Comparison of ENCODE assay signal across 16 cellular contexts in genomic region chr9:129901922-129902321, GRCh38.
DNase-seq lines count a peak whose midpoint lies in the region; ATAC-seq and TF ChIP-seq lines count a peak whose summit lies in the region.
"Had no signal": no experiment of that assay in that cellular context is flagged by ENCODE, and none has a peak within 500 bp of the region (broad histone marks: within the 10 kb centered on the region; RNA-seq: fewer than 3 reads in every experiment).

No MANE protein-coding gene starts in this region.

- TF ChIP-seq POLR2A in esophagus squamous epithelium (IDR thresholded peaks at IDR 0.05): no peak

- no peak overlapping the region for H3K4me3 Mint-ChIP-seq in activated naive CD4-positive, alpha-beta T cell treated with anti-CD3 and anti-CD28 coated beads for 36 hours
- no peak overlapping the region for H3K4me3 Mint-ChIP-seq in T-helper 17 cell
- no peak overlapping the region for H3K4me3 Mint-ChIP-seq in dendritic cell treated with granulocyte-macrophage colony-stimulating factor and Interleukin-4, amounts not matched to agents 40 ng/mL and 50 ng/mL, for 4 days
- H3K4me3 Mint-ChIP-seq in stimulated activated naive CD8-positive, alpha-beta T cell treated with anti-CD3 and anti-CD28 coated beads, Interleukin-15, amount 100 ng/mL, for 72 hours: no peak overlapping the region

- H3K36me3 Mint-ChIP-seq in activated naive CD4-positive, alpha-beta T cell treated with anti-CD3 and anti-CD28 coated beads for 36 hours (ENCODE audit: low read depth): peaks cover 60% of the 10 kb centered on the region
- peaks cover 12% of the 10 kb centered on the region for H3K36me3 Mint-ChIP-seq in T-helper 17 cell (ENCODE audit: low read depth)
- H3K36me3 Mint-ChIP-seq in dendritic cell treated with granulocyte-macrophage colony-stimulating factor and Interleukin-4, amounts not matched to agents 40 ng/mL and 50 ng/mL, for 4 days (ENCODE audit: low read depth): peaks cover 97% of the 10 kb centered on the region

- no peak for TF ChIP-seq CTCF in esophagus squamous epithelium (IDR thresholded peaks at IDR 0.05)

- H3K27me3 ChIP-seq in esophagus squamous epithelium: no peaks in the 10 kb centered on the region
- H3K27me3 ChIP-seq: suprapubic skin had no signal

- H3K4me1 ChIP-seq in esophagus squamous epithelium: peaks cover 0 to 17% (median 6%) of the 10 kb centered on the region in 3 donors
- H3K4me1 ChIP-seq: suprapubic skin had no signal

- no peak for DNase-seq in activated naive CD4-positive, alpha-beta T cell treated with anti-CD3 and anti-CD28 coated beads for 36 hours
- DNase-seq in activated naive CD4-positive, alpha-beta T cell treated with Interleukin-2 at 50 U/mL for 16 hours: no peak
- no peak for DNase-seq in T-helper 17 cell
- no peak for DNase-seq in stimulated activated naive CD8-positive, alpha-beta T cell treated with anti-CD3 and anti-CD28 coated beads, Interleukin-15, amount 100 ng/mL, for 72 hours
- DNase-seq in NCI-H1694 (lab: John Stamatoyannopoulos, UW): no peak
- DNase-seq in esophagus squamous epithelium (lab: John Stamatoyannopoulos, UW): no peak
- DNase-seq: activated T-cell treated with anti-CD3 and anti-CD28 coated beads, Interleukin-2, amount 50 U/mL, for 48 hours; erythroblast; lower lobe of right lung; NCI-H1092; NK-92 treated with Interleukin-12 subunit alpha and Interleukin-12 subunit beta, amount 100 ng/mL, for 24 hours; stimulated activated CD4-positive, alpha-beta T cell treated with anti-CD3 and anti-CD28 coated beads, Interleukin-15, amount 100 ng/mL, for 24 hours had no signal

- no peaks in the 10 kb centered on the region for H3K9me3 ChIP-seq in T-helper 17 cell (ENCODE audit: control insufficient read depth, low read length, poor library complexity, severe bottlenecking)
- H3K9me3 ChIP-seq in esophagus squamous epithelium: no peaks in the 10 kb centered on the region
- H3K9me3 ChIP-seq: lower lobe of right lung, suprapubic skin had no signal

- no peaks in the 10 kb centered on the region for H3K9me3 Mint-ChIP-seq in activated naive CD4-positive, alpha-beta T cell treated with anti-CD3 and anti-CD28 coated beads for 36 hours
- H3K9me3 Mint-ChIP-seq in dendritic cell treated with granulocyte-macrophage colony-stimulating factor and Interleukin-4, amounts not matched to agents 40 ng/mL and 50 ng/mL, for 4 days: no peaks in the 10 kb centered on the region
- H3K9me3 Mint-ChIP-seq in stimulated activated naive CD8-positive, alpha-beta T cell treated with anti-CD3 and anti-CD28 coated beads, Interleukin-15, amount 100 ng/mL, for 72 hours: peaks cover 1 to 5% of the 10 kb centered on the region in 2 donors

- no peaks in the 10 kb centered on the region for H3K27me3 Mint-ChIP-seq in activated naive CD4-positive, alpha-beta T cell treated with anti-CD3 and anti-CD28 coated beads for 36 hours (ENCODE audit: low read depth)
- H3K27me3 Mint-ChIP-seq in T-helper 17 cell: no peaks in the 10 kb centered on the region
- no peaks in the 10 kb centered on the region for H3K27me3 Mint-ChIP-seq in dendritic cell treated with granulocyte-macrophage colony-stimulating factor and Interleukin-4, amounts not matched to agents 40 ng/mL and 50 ng/mL, for 4 days
- H3K27me3 Mint-ChIP-seq in stimulated activated naive CD8-positive, alpha-beta T cell treated with anti-CD3 and anti-CD28 coated beads, Interleukin-15, amount 100 ng/mL, for 72 hours: no peaks in the 10 kb centered on the region

- H3K27ac Mint-ChIP-seq in activated naive CD4-positive, alpha-beta T cell treated with anti-CD3 and anti-CD28 coated beads for 36 hours: peak overlapping the region; percentile 79
- H3K27ac Mint-ChIP-seq in T-helper 17 cell: peak overlapping the region; percentile 100
- peak overlapping the region; percentile 80 for H3K27ac Mint-ChIP-seq in dendritic cell treated with granulocyte-macrophage colony-stimulating factor and Interleukin-4, amounts not matched to agents 40 ng/mL and 50 ng/mL, for 4 days
- H3K27ac Mint-ChIP-seq in stimulated activated naive CD8-positive, alpha-beta T cell treated with anti-CD3 and anti-CD28 coated beads, Interleukin-15, amount 100 ng/mL, for 72 hours: peak overlapping the region; percentile 87 to 95

- ATAC-seq in T-helper 17 cell (no peak), GM21529 (IDR thresholded peaks at IDR 0.05; ENCODE audit: unreplicated experiment) (no peak)
- no peak for ATAC-seq in stimulated activated naive CD8-positive, alpha-beta T cell treated with anti-CD3 and anti-CD28 coated beads, Interleukin-15, amount 100 ng/mL, for 72 hours
- ATAC-seq: K562, lower lobe of right lung had no signal

- no peak overlapping the region for H3K4me3 ChIP-seq in esophagus squamous epithelium
- H3K4me3 ChIP-seq: K562, lower lobe of right lung, suprapubic skin had no signal

- peaks cover 0 to 90% (median 5%) of the 10 kb centered on the region in 3 donors for H3K36me3 ChIP-seq in esophagus squamous epithelium

- CTCF ChIA-PET in activated naive CD4-positive, alpha-beta T cell treated with anti-CD3 and anti-CD28 coated beads for 36 hours (lab: Charles Lee): interaction anchor here (0.6 kb wide), 1 partner anchor 15 kb away, joined by 3 read pairs; no protein-coding TSS in a partner anchor

- 74 to 75% methylated on average over 3 to 4 of the region's 4 CpGs for WGBS in esophagus squamous epithelium, 2 donors

- intact Hi-C loops in activated naive CD4-positive, alpha-beta T cell treated with anti-CD3 and anti-CD28 coated beads for 36 hours (cut with micrococcal nuclease): no loop called here
- intact Hi-C loops in dendritic cell treated with granulocyte-macrophage colony-stimulating factor and Interleukin-4, amounts not matched to agents 40 ng/mL and 50 ng/mL, for 4 days (cut with micrococcal nuclease): loop anchor here (2.0 kb wide), 1 partner anchor 15 kb away; no protein-coding TSS in a partner anchor
- intact Hi-C loops in esophagus squamous epithelium (cut with DNase I): no loop called here

- H3K4me1 Mint-ChIP-seq in activated naive CD4-positive, alpha-beta T cell treated with anti-CD3 and anti-CD28 coated beads for 36 hours (ENCODE audit: low read depth): peaks cover 49% of the 10 kb centered on the region
- peaks cover 29% of the 10 kb centered on the region for H3K4me1 Mint-ChIP-seq in T-helper 17 cell
- peaks cover 55% of the 10 kb centered on the region for H3K4me1 Mint-ChIP-seq in dendritic cell treated with granulocyte-macrophage colony-stimulating factor and Interleukin-4, amounts not matched to agents 40 ng/mL and 50 ng/mL, for 4 days (ENCODE audit: low read depth)
- peaks cover 93% of the 10 kb centered on the region for H3K4me1 Mint-ChIP-seq in stimulated activated naive CD8-positive, alpha-beta T cell treated with anti-CD3 and anti-CD28 coated beads, Interleukin-15, amount 100 ng/mL, for 72 hours

- no peak overlapping the region for H3K27ac ChIP-seq in esophagus squamous epithelium
- H3K27ac ChIP-seq: lower lobe of right lung, suprapubic skin had no signal
